In genomic region chr18:58862404-58862803, GRCh38 we compare ENCODE assay signal across 8 cellular contexts. TPM values are rescaled to one million over a fixed set of nuclear protein-coding genes. Genes with fewer than 3 reads are reported as not detected.
A peak's percentile ranks its signal among the peaks of the same experiment; 100 is the strongest.
DNase-seq lines count a peak whose midpoint lies in the region; ATAC-seq, FAIRE-seq and TF ChIP-seq lines count a peak whose summit lies in the region.

No MANE protein-coding gene starts in this region.

- H3K4me1 Mint-ChIP-seq in activated T-cell treated with anti-CD3 and anti-CD28 coated beads, Interleukin-2, amount 50 U/mL, for 72 hours (ENCODE audit: low read depth): peaks cover 10% of the 10 kb centered on the region

- H2AFZ ChIP-seq in HepG2 (ENCODE audit: low read length): no peak overlapping the region

- no peaks in the 10 kb centered on the region for H3K79me2 ChIP-seq in HepG2 (ENCODE audit: insufficient read depth, low read length)

- no peaks in the 10 kb centered on the region for H3K4me1 ChIP-seq in HepG2 (ENCODE audit: insufficient read depth, low read length)
- H3K4me1 ChIP-seq in tibial artery: peaks cover 0 to 85% (median 60%) of the 10 kb centered on the region in 4 donors

- H3K9me3 Mint-ChIP-seq in activated T-cell treated with anti-CD3 and anti-CD28 coated beads, Interleukin-2, amount 50 U/mL, for 72 hours: no peaks in the 10 kb centered on the region
- no peaks in the 10 kb centered on the region for H3K9me3 Mint-ChIP-seq in activated naive CD4-positive, alpha-beta T cell treated with anti-CD3 and anti-CD28 coated beads, Interleukin-2, amount 50 U/mL, for 72 hours

- no peaks in the 10 kb centered on the region for H3K36me3 ChIP-seq in HepG2 (replicated peaks in 1 of 2; ENCODE audit: control insufficient read depth in 1 of 2, insufficient read depth in 2 of 2, low read length in 2 of 2)
- H3K36me3 ChIP-seq in tibial artery: no peaks in the 10 kb centered on the region

- no peak for ATAC-seq in activated T-cell treated with anti-CD3 and anti-CD28 coated beads, Interleukin-2, amount 50 U/mL, for 72 hours (replicated peaks in 1 of 2)
- no peak for ATAC-seq in activated naive CD4-positive, alpha-beta T cell treated with anti-CD3 and anti-CD28 coated beads, Interleukin-2, amount 50 U/mL, for 72 hours
- ATAC-seq in HepG2 (no peak), left lobe of liver (no peak)

- TF ChIP-seq EP300 in HepG2 (IDR thresholded peaks at IDR 0.05; ENCODE audit: low read depth in 2 of 2, low read length in 2 of 2) (no peak), HepG2 (CRISPR knock-in tag; IDR thresholded peaks at IDR 0.05; ENCODE audit: borderline replicate concordance) (no peak)

- CTCF ChIA-PET in HepG2 (lab: Yijun Ruan, JAX; ENCODE audit: low intra/inter-chr PET ratio, low total read pairs): no interaction called here

- intact Hi-C loops in HepG2 (cut with micrococcal nuclease; ENCODE audit: unreplicated experiment) (no loop called here), tibial artery (cut with DNase I; ENCODE audit: low total_unique reads) (loop anchor here (10.0 kb wide), 1 partner anchor 132 kb away; no protein-coding TSS in a partner anchor)

- TF ChIP-seq RAD21 in HepG2 (CRISPR knock-in tag; IDR thresholded peaks at IDR 0.05): no peak

- no peaks in the 10 kb centered on the region for H3K36me3 Mint-ChIP-seq in activated T-cell treated with anti-CD3 and anti-CD28 coated beads, Interleukin-2, amount 50 U/mL, for 72 hours (ENCODE audit: insufficient read depth in 2 of 2)
- H3K36me3 Mint-ChIP-seq in activated naive CD4-positive, alpha-beta T cell treated with anti-CD3 and anti-CD28 coated beads, Interleukin-2, amount 50 U/mL, for 72 hours: no peaks in the 10 kb centered on the region

- DNase-seq in activated T-cell treated with anti-CD3 and anti-CD28 coated beads, Interleukin-2, amount 50 U/mL, for 72 hours: no peak
- no peak for DNase-seq in activated T-cell treated with anti-CD3 and anti-CD28 coated beads, Interleukin-2, amount 50 U/mL, for 48 hours
- no peak for DNase-seq in activated naive CD4-positive, alpha-beta T cell treated with anti-CD3 and anti-CD28 coated beads, Interleukin-2, amount 50 U/mL, for 72 hours (ENCODE audit: low spot score in 2 of 2)
- no peak for DNase-seq in HepG2 (ENCODE audit: low spot score)
- peak in 1 of 2 donors; percentile 35 for DNase-seq in tibial artery
- DNase-seq in GOT3 (lab: John Stamatoyannopoulos, UW): no peak
- DNase-seq in left lobe of liver (ENCODE audit: low spot score): no peak
- DNase-seq in epidermal melanocyte (ENCODE audit: insufficient read length, low spot score): no peak

- H3K9ac ChIP-seq in HepG2 (ENCODE audit: insufficient read depth, low read depth, low read length): no peak overlapping the region

- POLR2A ChIA-PET in HepG2 (lab: Yijun Ruan, JAX): no interaction called here

- H3K27me3 Mint-ChIP-seq in activated T-cell treated with anti-CD3 and anti-CD28 coated beads, Interleukin-2, amount 50 U/mL, for 72 hours (ENCODE audit: low read depth): peaks cover 77% of the 10 kb centered on the region

- no peaks in the 10 kb centered on the region for H4K20me1 ChIP-seq in HepG2 (ENCODE audit: insufficient read depth, low read length)

- in situ Hi-C loops in HepG2 (cut with HindIII; ENCODE audit: extremely low pct_ligation_motif_present, low pct_unique_long_range_greater_than_20kb): no loop called here

- 73% methylated on average over 10 of the region's 10 CpGs for WGBS in HepG2 (ENCODE audit: low lambda C conversion rate)

- H3K9me3 ChIP-seq in HepG2 (ENCODE audit: low read length) (no peaks in the 10 kb centered on the region), tibial artery (no peaks in the 10 kb centered on the region)

- H3K27ac ChIP-seq in HepG2 (ENCODE audit: extremely low read length, insufficient read depth, low read length) (no peak overlapping the region), tibial artery (peak overlapping the region; percentile 98 to 100)

- no peak for FAIRE-seq in HepG2 (lab: Jason Lieb, UNC)

- no TSS peak for BruUV-seq in HepG2 (replicated peaks; lab: Mats Ljungman, UMichigan)

- H3K4me3 ChIP-seq in HepG2 (replicated peaks in 1 of 3; ENCODE audit: insufficient read depth in 1 of 3, low read depth in 2 of 3, low read length in 3 of 3) (no peak overlapping the region), tibial artery (peak overlapping the region; percentile 52 to 63)

- H3K4me3 Mint-ChIP-seq in activated T-cell treated with anti-CD3 and anti-CD28 coated beads, Interleukin-2, amount 50 U/mL, for 72 hours: peak overlapping the region; percentile 75 to 82

- H3K4me2 ChIP-seq in HepG2 (ENCODE audit: low read depth, low read length): no peak overlapping the region

- no peak for TF ChIP-seq CTCF in HepG2 (CRISPR knock-in tag; IDR thresholded peaks at IDR 0.05)
- TF ChIP-seq CTCF in tibial artery (IDR thresholded peaks at IDR 0.05): no peak

- H3K27me3 ChIP-seq in HepG2 (ENCODE audit: control insufficient read depth in 1 of 2, insufficient read depth in 2 of 2, low read length in 2 of 2) (peaks cover 0 to 11% of the 10 kb centered on the region in 2 experiments; a peak in 2 of 5 replicates), tibial artery (no peaks in the 10 kb centered on the region)

- H3K27ac Mint-ChIP-seq in activated T-cell treated with anti-CD3 and anti-CD28 coated beads, Interleukin-2, amount 50 U/mL, for 72 hours: peak overlapping the region; percentile 72
- peak overlapping the region; percentile 54 to 94 for H3K27ac Mint-ChIP-seq in activated naive CD4-positive, alpha-beta T cell treated with anti-CD3 and anti-CD28 coated beads, Interleukin-2, amount 50 U/mL, for 72 hours

- no peak for TF ChIP-seq POLR2A in HepG2 (IDR thresholded peaks at IDR 0.05; ENCODE audit: insufficient read depth in 1 of 2, low read depth in 2 of 2, low read length in 2 of 2)

TF ChIP-seq in HepG2, 621 proteins besides CTCF, POLR2A, EP300 and RAD21:
- TF ChIP-seq MAFK (conservative IDR thresholded peaks at IDR 0.05 in 1 of 2, IDR thresholded peaks at IDR 0.05 in 1 of 2; ENCODE audit: low read length in 2 of 2): 0 out of 4 replicates have a peak, but pooled peaks have one; percentile 3 to 14
- no peak for TF ChIP-seq SALL2 (CRISPR knock-in tag; IDR thresholded peaks at IDR 0.05)

RNA-seq across cellular contexts. Expression of gene ZNF532, which starts 2.3 kb away (rescaled TPM):
- 10 to 100 TPM; 10.2 to 14.5 TPM for total RNA-seq in activated T-cell treated with anti-CD3 and anti-CD28 coated beads, Interleukin-2, amount 50 U/mL, for 72 hours
- total RNA-seq in activated naive CD4-positive, alpha-beta T cell treated with anti-CD3 and anti-CD28 coated beads, Interleukin-2, amount 50 U/mL, for 72 hours: 1 to 10 TPM; 2.1 to 7.0 TPM
- total RNA-seq in HepG2 (2016; rRNA removed; fragmentation: Illumina TruSeq; extraction: Trizol) (not detected in 2 replicates), left lobe of liver (3.7 TPM)
- total RNA-seq in HepG2 (2016; cell fraction: cytosol; rRNA removed; fragmentation: Illumina TruSeq; extraction: Trizol; ENCODE audit: low read depth): not detected in 2 replicates
- not detected in 2 replicates for total RNA-seq in HepG2 (2016; cell fraction: insoluble cytoplasmic fraction; rRNA removed; fragmentation: Illumina TruSeq; extraction: Trizol)
- not detected in 2 replicates for total RNA-seq in HepG2 (2016; cell fraction: membrane; rRNA removed; fragmentation: Illumina TruSeq; extraction: Trizol)
- total RNA-seq in HepG2 (2016; cell fraction: nucleus; rRNA removed; fragmentation: Illumina TruSeq; extraction: Trizol): not detected in 2 replicates
- not detected in 2 replicates for polyA plus RNA-seq in HepG2 (2011; rRNA removed)
- polyA plus RNA-seq in HepG2 (2011; cell fraction: cytosol; rRNA removed): 0.04 TPM in 1 of 2 replicates, not detected in the other
- polyA plus RNA-seq in HepG2 (2011; cell fraction: nucleus; rRNA removed): not detected in 2 replicates
- polyA plus RNA-seq in HepG2 (2012): not detected in 2 replicates
- not detected in 2 replicates for polyA plus RNA-seq in HepG2 (2016; cell fraction: cytosol; fragmentation: Illumina TruSeq; extraction: Trizol; ENCODE audit: low read depth)
- not detected in 2 replicates for polyA plus RNA-seq in HepG2 (2016; cell fraction: insoluble cytoplasmic fraction; fragmentation: Illumina TruSeq; extraction: Trizol; ENCODE audit: low read depth)
- not detected in 2 replicates for polyA plus RNA-seq in HepG2 (2016; cell fraction: membrane; fragmentation: Illumina TruSeq; extraction: Trizol; ENCODE audit: low read depth)
- polyA plus RNA-seq in HepG2 (2016; cell fraction: nucleus; fragmentation: Illumina TruSeq; extraction: Trizol; ENCODE audit: insufficient read depth, low read depth): not detected in 2 replicates
- 62.5 TPM in 1 of 2 replicates, not detected in the other for polyA minus RNA-seq in HepG2 (2011; rRNA and poly(A)+ RNA removed; ENCODE audit: low replicate concordance)
- 1.1 TPM in 1 of 2 replicates, not detected in the other for polyA minus RNA-seq in HepG2 (2011; cell fraction: cytosol; rRNA and poly(A)+ RNA removed)
- not detected in 2 replicates for polyA minus RNA-seq in HepG2 (2011; cell fraction: nucleus; rRNA and poly(A)+ RNA removed)

Comparison
In these comparisons a context has a peak if more than half of its experiments do, and no peak if none do; other contexts are left out.
1. H3K4me3 ChIP-seq: peak in tibial artery (2 of 2); none in HepG2 (0 of 3).